Comparison of ENCODE assay signal across 1 cellular context in genomic region chr6:111411978-111412574, GRCh38.
TF ChIP-seq lines count a peak whose summit lies in the region.

No MANE protein-coding gene starts in this region.

TF ChIP-seq in K562, 482 proteins besides CTCF, POLR2A, EP300 and RAD21 (continued from another document):
- TF ChIP-seq POLR2AphosphoS5 (IDR thresholded peaks at IDR 0.05; ENCODE audit: control insufficient read depth, insufficient read depth, low read depth, low read length) (no peak), ZFP30 (CRISPR knock-in tag; IDR thresholded peaks at IDR 0.05; ENCODE audit: borderline replicate concordance) (no peak), CHD7 (IDR thresholded peaks at IDR 0.05; ENCODE audit: low read depth, low read length) (no peak), JUN (IDR thresholded peaks at IDR 0.05; ENCODE audit: borderline replicate concordance, low read depth, low read length) (no peak), JUN (CRISPR knock-in tag; IDR thresholded peaks at IDR 0.05; ENCODE audit: borderline replicate concordance) (no peak)
